ENCODE assay signal across 1 cellular context in genomic region chr10:3835770-3836169, GRCh38.
TF ChIP-seq lines count a peak whose summit lies in the region.

No MANE protein-coding gene starts in this region.

TF ChIP-seq in SK-N-SH treated with all-trans-retinoic acid at 6 μM for 48 hours, 23 proteins besides CTCF, POLR2A, EP300 and RAD21 (continued from another document):
- TF ChIP-seq CREB5 (CRISPR knock-in tag; IDR thresholded peaks at IDR 0.05; ENCODE audit: low read depth) (no peak), CSDC2 (CRISPR knock-in tag; IDR thresholded peaks at IDR 0.05) (no peak)
